ENCODE assay signal across 8 cellular contexts in the genomic region with DNA sequence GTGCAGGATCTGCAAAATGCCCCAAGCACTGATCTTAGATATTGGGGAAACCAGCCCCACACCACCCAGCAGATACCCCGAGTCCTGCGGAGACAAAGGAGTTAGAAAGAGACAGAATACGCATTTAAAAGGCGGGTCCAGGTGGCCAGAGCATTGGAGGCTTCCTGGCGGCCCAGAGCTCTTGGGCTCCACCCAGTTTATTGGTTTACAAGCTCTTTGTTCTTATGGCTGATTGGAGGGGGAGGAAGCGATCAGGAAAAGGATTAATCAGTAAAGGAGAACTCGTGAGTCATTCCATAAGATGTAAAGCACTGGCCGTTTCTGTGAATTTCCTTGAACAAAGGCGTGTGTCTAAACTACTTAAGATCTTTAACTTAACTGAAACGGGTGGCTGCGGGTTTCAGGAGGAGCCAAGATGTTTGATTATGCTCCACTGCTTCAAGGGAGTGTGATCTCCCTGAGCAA. TPM values are rescaled to one million over a fixed set of nuclear protein-coding genes. Genes with fewer than 3 reads are reported as not detected.
DNase-seq lines count a peak whose midpoint lies in the region; ATAC-seq and TF ChIP-seq lines count a peak whose summit lies in the region.

No MANE protein-coding gene starts in this region.

- H3K27ac Mint-ChIP-seq in T-cell = peak overlapping the region; percentile 91 to 93

- peaks cover 36% of the 10 kb centered on the region for H3K36me3 Mint-ChIP-seq in T-cell

- H3K9me3 Mint-ChIP-seq in T-cell = peaks cover 6 to 9% (median 6%) of the 10 kb centered on the region in 3 donors

- peaks cover 28 to 35% (median 31%) of the 10 kb centered on the region in 3 donors for H3K4me1 Mint-ChIP-seq in T-cell

- H3K4me3 ChIP-seq in epithelial cell of proximal tubule (ENCODE audit: low read depth, low read length) (peak overlapping the region; percentile 92), neuron (ENCODE audit: low read length) (peak overlapping the region; percentile 80)

- peak overlapping the region; percentile 92 to 97 (median 93) for H3K4me3 Mint-ChIP-seq in T-cell

- CTCF ChIA-PET in T-cell (lab: Charles Lee) = no interaction called here

- POLR2A ChIA-PET in T-cell (lab: Charles Lee) = interaction anchor here in 1 of 2 donors (0.8 kb wide), 1 partner anchor 31 kb away, joined by 4 read pairs; no protein-coding TSS in a partner anchor

- peaks cover 17% of the 10 kb centered on the region for H3K4me1 ChIP-seq in neuron (ENCODE audit: insufficient read depth, low read length)

- H3K27me3 Mint-ChIP-seq in T-cell = no peaks in the 10 kb centered on the region

- TF ChIP-seq CTCF in epithelial cell of proximal tubule (conservative IDR thresholded peaks at IDR 0.05; ENCODE audit: low read depth, low read length) = no peak

- peaks cover 5% of the 10 kb centered on the region for H3K9me3 ChIP-seq in neuron (ENCODE audit: low read length)

- peak; percentile 13 for DNase-seq in stimulated activated CD4-positive, alpha-beta T cell treated with anti-CD3 and anti-CD28 coated beads, Interleukin-1b, Interleukin-23, amount 100 ng/mL, for 48 hours
- DNase-seq in stimulated activated CD4-positive, alpha-beta T cell treated with anti-CD3 and anti-CD28 coated beads, Interleukin-4, amount 100 ng/mL, for 24 hours = no peak
- no peak for DNase-seq in T-cell
- peak; percentile 70 for DNase-seq in epithelial cell of proximal tubule (ENCODE audit: low read depth)
- no peak for DNase-seq in hippocampal formation (lab: John Stamatoyannopoulos, UW)

- no peaks in the 10 kb centered on the region for H3K27me3 ChIP-seq in neuron (ENCODE audit: insufficient read depth, low read length)

- H2AFZ ChIP-seq in neuron (ENCODE audit: low read depth, low read length) = no peak overlapping the region

- ATAC-seq in T-cell (replicated peaks in 1 of 4) = no peak
- no peak for ATAC-seq in HG03442 (IDR thresholded peaks at IDR 0.05; ENCODE audit: unreplicated experiment)
- no peak for ATAC-seq in GM21367 (IDR thresholded peaks at IDR 0.05; ENCODE audit: unreplicated experiment)

- peaks cover 23% of the 10 kb centered on the region for H3K36me3 ChIP-seq in neuron (ENCODE audit: insufficient read depth, low read length)

RNA-seq across cellular contexts. Expression of a gene that starts 0.9 kb away (rescaled TPM):
- 10 to 100 TPM; 56.6 to 60.5 (median 56.8) TPM for total RNA-seq in T-cell
- 14.4 and 16.6 TPM in 2 replicates for total RNA-seq in epithelial cell of proximal tubule

RNA-seq across cellular contexts. Expression of a gene that starts 20.5 kb away (rescaled TPM):
- 10 to 100 TPM; 16.5 to 27.7 (median 22.8) TPM for total RNA-seq in T-cell
- total RNA-seq in epithelial cell of proximal tubule = 11.3 and 14.7 TPM in 2 replicates

RNA-seq across cellular contexts. Expression of a gene that starts 35.9 kb away (rescaled TPM):
- 10 to 100 TPM; 12.7 to 18.9 (median 16.2) TPM for total RNA-seq in T-cell
- total RNA-seq in epithelial cell of proximal tubule = 7.0 and 8.9 TPM in 2 replicates

RNA-seq across cellular contexts. Expression of a gene that starts 38.3 kb away (rescaled TPM):
- total RNA-seq in T-cell (10 to 100 TPM; 22.1 to 38.8 (median 36.2) TPM), epithelial cell of proximal tubule (9.3 and 16.9 TPM in 2 replicates)

Comparison
In these comparisons a context has a peak if more than half of its experiments do, and no peak if none do; other contexts are left out.
1. DNase-seq: peak in stimulated activated CD4-positive, alpha-beta T cell treated with anti-CD3 and anti-CD28 coated beads, Interleukin-1b, Interleukin-23, amount 100 ng/mL, for 48 hours (single experiment) and epithelial cell of proximal tubule (single experiment); none in stimulated activated CD4-positive, alpha-beta T cell treated with anti-CD3 and anti-CD28 coated beads, Interleukin-4, amount 100 ng/mL, for 24 hours (single experiment), T-cell (0 of 34) and hippocampal formation (0 of 2).